Comparison of ENCODE assay signal across 23 cellular contexts in the genomic region with DNA sequence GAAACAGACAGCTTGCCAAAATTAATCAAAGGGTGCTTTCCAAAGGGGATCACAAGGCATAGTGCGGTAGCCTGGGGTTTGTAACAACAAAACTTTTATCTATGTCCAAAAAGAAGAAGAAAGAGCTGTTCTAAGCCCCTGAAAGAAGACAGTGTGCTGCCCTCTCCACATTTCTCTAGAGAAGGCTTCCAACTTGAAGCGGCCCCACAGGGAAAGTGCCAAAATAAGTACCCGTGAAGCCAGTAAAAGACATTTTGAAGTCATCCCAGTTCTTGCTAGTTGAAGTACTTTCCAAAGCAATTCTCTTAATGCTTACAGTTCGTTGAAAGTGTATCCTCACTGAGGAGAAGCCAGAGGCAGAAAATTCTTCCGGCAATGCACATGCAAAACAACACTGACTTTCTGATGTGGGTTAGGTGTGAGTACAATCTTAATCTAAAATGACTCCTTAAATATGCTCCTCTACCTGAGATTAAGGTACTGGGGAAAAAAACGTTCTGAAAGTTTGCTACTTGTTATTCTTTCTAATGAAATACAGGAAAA. TPM values are rescaled to one million over a fixed set of nuclear protein-coding genes. Genes with fewer than 3 reads are reported as not detected.
DNase-seq lines count a peak whose midpoint lies in the region; ATAC-seq and TF ChIP-seq lines count a peak whose summit lies in the region.
"Had no signal": no experiment of that assay in that cellular context is flagged by ENCODE, and none has a peak within 500 bp of the region (broad histone marks: within the 10 kb centered on the region; RNA-seq: fewer than 3 reads in every experiment).

No MANE protein-coding gene starts in this region.

- no peak overlapping the region for H3K4me3 ChIP-seq in OCI-LY7 (ENCODE audit: low read depth, low read length, poor library complexity, severe bottlenecking)
- H3K4me3 ChIP-seq in right atrium auricular region, result no peak overlapping the region
- H3K4me3 ChIP-seq: adrenal gland, SJCRH30, suprapubic skin had no signal

- no peak for ATAC-seq in activated naive CD8-positive, alpha-beta T cell treated with anti-CD3 and anti-CD28 coated beads, Interleukin-2, amount 10 ng/mL, durations not matched to agents 7 days and 5 days (ENCODE audit: low read depth)
- ATAC-seq in stimulated activated naive CD8-positive, alpha-beta T cell treated with anti-CD3 and anti-CD28 coated beads, Interleukin-15, amount 100 ng/mL, for 72 hours, result no peak

- peaks cover 58% of the 10 kb centered on the region for H3K4me1 Mint-ChIP-seq in activated naive CD4-positive, alpha-beta T cell treated with anti-CD3 and anti-CD28 coated beads, Interleukin-2, amount 50 U/mL, for 24 hours
- H3K4me1 Mint-ChIP-seq in activated naive CD8-positive, alpha-beta T cell treated with anti-CD3 and anti-CD28 coated beads, Interleukin-2, amount 10 ng/mL, durations not matched to agents 7 days and 5 days, result peaks cover 78% of the 10 kb centered on the region
- H3K4me1 Mint-ChIP-seq in stimulated activated naive CD8-positive, alpha-beta T cell treated with anti-CD3 and anti-CD28 coated beads, Interleukin-15, amount 100 ng/mL, for 72 hours, result peaks cover 94% of the 10 kb centered on the region

- H3K27me3 Mint-ChIP-seq in activated naive CD4-positive, alpha-beta T cell treated with anti-CD3 and anti-CD28 coated beads, Interleukin-2, amount 50 U/mL, for 24 hours, result no peaks in the 10 kb centered on the region
- H3K27me3 Mint-ChIP-seq in activated naive CD8-positive, alpha-beta T cell treated with anti-CD3 and anti-CD28 coated beads, Interleukin-2, amount 10 ng/mL, durations not matched to agents 7 days and 5 days, result no peaks in the 10 kb centered on the region
- no peaks in the 10 kb centered on the region for H3K27me3 Mint-ChIP-seq in stimulated activated naive CD8-positive, alpha-beta T cell treated with anti-CD3 and anti-CD28 coated beads, Interleukin-15, amount 100 ng/mL, for 72 hours

- DNase-seq in activated naive CD4-positive, alpha-beta T cell treated with Interleukin-2 at 50 U/mL for 16 hours, result no peak
- DNase-seq in OCI-LY7 (ENCODE audit: low spot score) (no peak), NCI-H1930 (lab: John Stamatoyannopoulos, UW) (no peak), right atrium auricular region (ENCODE audit: low spot score) (no peak), cerebellar nuclear complex (lab: John Stamatoyannopoulos, UW) (no peak)
- DNase-seq in activated naive CD8-positive, alpha-beta T cell treated with anti-CD3 and anti-CD28 coated beads, Interleukin-2, amount 10 ng/mL, durations not matched to agents 7 days and 5 days, result no peak
- no peak for DNase-seq in stimulated activated naive CD8-positive, alpha-beta T cell treated with anti-CD3 and anti-CD28 coated beads, Interleukin-15, amount 100 ng/mL, for 72 hours
- DNase-seq: adrenal gland; central memory CD4-positive, alpha-beta T cell; endodermal cell; H9; hippocampal formation; kidney glomerular epithelial cell; NCI-H146; NCI-H446 treated with DMSO at 0.1 percent for 48 hours; occipital lobe; SJCRH30; stimulated activated CD4-positive, alpha-beta T cell treated with anti-CD3 and anti-CD28 coated beads, Interleukin-2, amount 100 ng/mL, for 24 hours had no signal

- no TSS peak for BruUV-seq in OCI-LY7 (replicated peaks; lab: Mats Ljungman, UMichigan)

- no peak overlapping the region for H3K27ac ChIP-seq in OCI-LY7 (ENCODE audit: low read depth, low read length, poor library complexity, severe bottlenecking)
- H3K27ac ChIP-seq in right atrium auricular region, result no peak overlapping the region
- H3K27ac ChIP-seq: adrenal gland, SJCRH30, suprapubic skin had no signal

- H3K79me2 ChIP-seq in OCI-LY7 (ENCODE audit: insufficient read depth, low read depth, low read length), result no peaks in the 10 kb centered on the region

- peaks cover 4% of the 10 kb centered on the region for H3K36me3 Mint-ChIP-seq in activated naive CD4-positive, alpha-beta T cell treated with anti-CD3 and anti-CD28 coated beads, Interleukin-2, amount 50 U/mL, for 24 hours
- H3K36me3 Mint-ChIP-seq in activated naive CD8-positive, alpha-beta T cell treated with anti-CD3 and anti-CD28 coated beads, Interleukin-2, amount 10 ng/mL, durations not matched to agents 7 days and 5 days, result peaks cover 52% of the 10 kb centered on the region

- no peaks in the 10 kb centered on the region for H4K20me1 ChIP-seq in OCI-LY7 (ENCODE audit: insufficient read depth, low read length)

- intact Hi-C loops in OCI-LY7 (cut with micrococcal nuclease; ENCODE audit: unreplicated experiment), result no loop called here

- H3K4me2 ChIP-seq in OCI-LY7 (ENCODE audit: low read length), result peak overlapping the region; percentile 29

- H2AFZ ChIP-seq in OCI-LY7 (ENCODE audit: low read length), result peak overlapping the region; percentile 72; the same call in 1 of the 2 replicates

- no peaks in the 10 kb centered on the region for H3K27me3 ChIP-seq in right atrium auricular region
- H3K27me3 ChIP-seq: adrenal gland had no signal

- H3K9me3 ChIP-seq in OCI-LY7 (ENCODE audit: low read length), result no peaks in the 10 kb centered on the region
- no peaks in the 10 kb centered on the region for H3K9me3 ChIP-seq in right atrium auricular region
- H3K9me3 ChIP-seq: adrenal gland, SJCRH30, suprapubic skin had no signal

- H3K4me3 Mint-ChIP-seq in activated naive CD4-positive, alpha-beta T cell treated with anti-CD3 and anti-CD28 coated beads, Interleukin-2, amount 50 U/mL, for 24 hours, result peak overlapping the region; percentile 47
- peak overlapping the region; percentile 91 for H3K4me3 Mint-ChIP-seq in activated naive CD8-positive, alpha-beta T cell treated with anti-CD3 and anti-CD28 coated beads, Interleukin-2, amount 10 ng/mL, durations not matched to agents 7 days and 5 days
- H3K4me3 Mint-ChIP-seq in stimulated activated naive CD8-positive, alpha-beta T cell treated with anti-CD3 and anti-CD28 coated beads, Interleukin-15, amount 100 ng/mL, for 72 hours, result peak overlapping the region; percentile 80 to 86
- H3K4me3 Mint-ChIP-seq: endodermal cell, H9 had no signal

- POLR2A ChIA-PET in OCI-LY7 (lab: Charles Lee), result interaction anchor here (0.7 to 19.7 kb wide), 5 partner anchors 9 to 22 kb away, joined by 3 to 296 read pairs (median 27); partner anchors contain the start of gene GPR15
- POLR2A ChIA-PET in activated naive CD8-positive, alpha-beta T cell treated with anti-CD3 and anti-CD28 coated beads, Interleukin-2, amount 10 ng/mL, durations not matched to agents 7 days and 5 days (lab: Charles Lee), result interaction anchor here (0.6 to 5.8 kb wide), 7 partner anchors 12 to 40 kb away, joined by 3 to 74 read pairs (median 10); partner anchors contain the start of genes CLDND1 and CPOX

- no peaks in the 10 kb centered on the region for H3K9me3 Mint-ChIP-seq in activated naive CD4-positive, alpha-beta T cell treated with anti-CD3 and anti-CD28 coated beads, Interleukin-2, amount 50 U/mL, for 24 hours
- H3K9me3 Mint-ChIP-seq in activated naive CD8-positive, alpha-beta T cell treated with anti-CD3 and anti-CD28 coated beads, Interleukin-2, amount 10 ng/mL, durations not matched to agents 7 days and 5 days, result no peaks in the 10 kb centered on the region
- H3K9me3 Mint-ChIP-seq in stimulated activated naive CD8-positive, alpha-beta T cell treated with anti-CD3 and anti-CD28 coated beads, Interleukin-15, amount 100 ng/mL, for 72 hours, result no peaks in the 10 kb centered on the region
- H3K9me3 Mint-ChIP-seq: endodermal cell, H9 had no signal

- H3K4me1 ChIP-seq in OCI-LY7 (ENCODE audit: insufficient read depth, low read length, poor library complexity, severe bottlenecking), result peaks cover 81% of the 10 kb centered on the region
- no peaks in the 10 kb centered on the region for H3K4me1 ChIP-seq in right atrium auricular region
- H3K4me1 ChIP-seq: adrenal gland, SJCRH30, suprapubic skin had no signal

- peak overlapping the region; percentile 73 for H3K27ac Mint-ChIP-seq in activated naive CD4-positive, alpha-beta T cell treated with anti-CD3 and anti-CD28 coated beads, Interleukin-2, amount 50 U/mL, for 24 hours
- peak overlapping the region; percentile 93 for H3K27ac Mint-ChIP-seq in activated naive CD8-positive, alpha-beta T cell treated with anti-CD3 and anti-CD28 coated beads, Interleukin-2, amount 10 ng/mL, durations not matched to agents 7 days and 5 days
- H3K27ac Mint-ChIP-seq in stimulated activated naive CD8-positive, alpha-beta T cell treated with anti-CD3 and anti-CD28 coated beads, Interleukin-15, amount 100 ng/mL, for 72 hours, result peak overlapping the region; percentile 97 to 100
- H3K27ac Mint-ChIP-seq: endodermal cell, H9 had no signal

- no peak for TF ChIP-seq CTCF in OCI-LY7 (conservative IDR thresholded peaks at IDR 0.05; ENCODE audit: low read length)
- TF ChIP-seq CTCF in right atrium auricular region (IDR thresholded peaks at IDR 0.05), result no peak

- CTCF ChIA-PET in OCI-LY7 (lab: Charles Lee; ENCODE audit: unreplicated experiment), result interaction anchor here (1.5 kb wide), 2 partner anchors 9 to 14 kb away, joined by 3 read pairs; no protein-coding TSS in a partner anchor

- H3K36me3 ChIP-seq in OCI-LY7 (ENCODE audit: insufficient read depth, low read length) (no peaks in the 10 kb centered on the region), right atrium auricular region (no peaks in the 10 kb centered on the region)
- H3K36me3 ChIP-seq: adrenal gland, SJCRH30, suprapubic skin had no signal

- no peaks in the 10 kb centered on the region for H3K9me2 ChIP-seq in OCI-LY7 (ENCODE audit: insufficient read depth, low read length)

RNA-seq across cellular contexts. Expression of gene GPR15, which starts 21.3 kb away (rescaled TPM):
- 18.8 and 32.0 TPM in 2 replicates for total RNA-seq in OCI-LY7 (2014; rRNA removed; shearing (Covaris generic))
- total RNA-seq in OCI-LY7 (2022) (29.8 and 42.6 TPM in 2 replicates), right atrium auricular region (not detected)
- 10 to 100 TPM; 40.6 to 44.1 TPM for total RNA-seq in activated naive CD8-positive, alpha-beta T cell treated with anti-CD3 and anti-CD28 coated beads, Interleukin-2, amount 10 ng/mL, durations not matched to agents 7 days and 5 days
- total RNA-seq: endodermal cell, H9, occipital lobe, SJCRH30, suprapubic skin had no signal

RNA-seq across cellular contexts. Expression of gene CLDND1, which starts 30.4 kb away (rescaled TPM):
- 70.7 and 78.0 TPM in 2 replicates for total RNA-seq in OCI-LY7 (2014; rRNA removed; shearing (Covaris generic))
- 80.4 and 87.8 TPM in 2 replicates for total RNA-seq in OCI-LY7 (2022)
- total RNA-seq in activated naive CD8-positive, alpha-beta T cell treated with anti-CD3 and anti-CD28 coated beads, Interleukin-2, amount 10 ng/mL, durations not matched to agents 7 days and 5 days, result 100 to 1,000 TPM; 534 to 542 TPM
- 100 to 1,000 TPM; 138 to 152 TPM for total RNA-seq in right atrium auricular region

RNA-seq across cellular contexts. Expression of gene CPOX, which starts 40.3 kb away (rescaled TPM):
- 14.7 and 16.4 TPM in 2 replicates for total RNA-seq in OCI-LY7 (2014; rRNA removed; shearing (Covaris generic))
- total RNA-seq in OCI-LY7 (2022) (8.8 and 10.1 TPM in 2 replicates), right atrium auricular region (1 to 10 TPM; 7.8 to 9.1 TPM)
- total RNA-seq in activated naive CD8-positive, alpha-beta T cell treated with anti-CD3 and anti-CD28 coated beads, Interleukin-2, amount 10 ng/mL, durations not matched to agents 7 days and 5 days, result 10 to 100 TPM; 51.1 to 52.2 TPM

RNA-seq across cellular contexts. Expression of gene OR5K2, which starts 55.6 kb away (rescaled TPM):
- total RNA-seq in OCI-LY7 (2014; rRNA removed; shearing (Covaris generic)), result not detected in 2 replicates
- total RNA-seq in OCI-LY7 (2022), result not detected in 2 replicates
- total RNA-seq in activated naive CD8-positive, alpha-beta T cell treated with anti-CD3 and anti-CD28 coated beads, Interleukin-2, amount 10 ng/mL, durations not matched to agents 7 days and 5 days, result not detected
- total RNA-seq in right atrium auricular region, result not detected
- total RNA-seq: activated CD8-positive, alpha-beta memory T cell treated with anti-CD3 and anti-CD28 coated beads for 36 hours; adrenal gland; endodermal cell; H9; mononuclear cell; occipital lobe; sciatic nerve; suprapubic skin had no signal

Comparison
In these comparisons a context has a peak if more than half of its experiments do, and no peak if none do; other contexts are left out.
1. RNA of gene GPR15, which starts 21.3 kb away (total RNA-seq): 40.6 to 44.1 TPM in activated naive CD8-positive, alpha-beta T cell treated with anti-CD3 and anti-CD28 coated beads, Interleukin-2, amount 10 ng/mL, durations not matched to agents 7 days and 5 days and 18.8 to 42.6 TPM in OCI-LY7; not detected in right atrium auricular region; every median in the first group is over 10 times any median in the second.
2. Peak in every context shown above with its lines, with median percentiles within 50 percentile points of each other: H3K27ac Mint-ChIP-seq and H3K4me3 Mint-ChIP-seq.